1 cellular context compared by ENCODE assay signal in the genomic region with DNA sequence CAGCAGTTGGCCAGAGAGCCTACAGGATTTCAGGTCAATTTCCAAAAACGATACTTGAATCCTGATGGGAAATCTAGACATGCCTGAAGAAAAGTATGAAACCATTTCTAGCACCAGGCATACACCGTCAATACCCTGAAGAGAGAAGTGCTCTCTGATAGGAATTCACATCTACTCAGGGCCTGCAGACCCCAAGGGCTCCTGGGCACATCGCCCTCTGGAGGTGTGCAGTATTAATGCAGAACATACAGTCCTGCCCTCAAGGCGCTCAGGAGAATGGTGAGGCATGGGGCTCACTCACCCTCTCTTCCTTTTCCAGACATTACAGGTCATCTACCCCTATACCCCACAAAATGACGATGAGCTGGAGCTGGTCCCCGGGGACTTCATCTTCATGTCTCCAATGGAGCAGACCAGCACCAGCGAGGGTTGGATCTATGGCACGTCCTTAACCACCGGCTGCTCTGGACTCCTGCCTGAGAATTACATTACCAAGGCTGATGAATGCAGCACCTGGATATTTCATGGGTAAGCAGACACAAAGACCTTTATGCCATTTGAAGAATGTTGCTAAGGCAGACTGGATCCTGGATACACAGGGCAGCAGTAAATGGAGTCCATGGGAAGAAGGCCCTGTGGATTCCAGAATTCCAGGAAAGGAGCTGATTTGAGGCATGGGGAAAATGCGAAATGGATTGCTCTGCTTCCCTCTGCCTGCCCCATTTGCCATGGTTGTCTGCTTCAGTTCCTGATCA.
TF ChIP-seq lines count a peak whose summit lies in the region.

No MANE protein-coding gene starts in this region.

TF ChIP-seq in IMR-90, 13 proteins besides CTCF, POLR2A, EP300 and RAD21 (continued from another document):
- TF ChIP-seq MAFK (IDR thresholded peaks at IDR 0.05; ENCODE audit: low read depth, low read length): no peak
- TF ChIP-seq, protein P1, sequence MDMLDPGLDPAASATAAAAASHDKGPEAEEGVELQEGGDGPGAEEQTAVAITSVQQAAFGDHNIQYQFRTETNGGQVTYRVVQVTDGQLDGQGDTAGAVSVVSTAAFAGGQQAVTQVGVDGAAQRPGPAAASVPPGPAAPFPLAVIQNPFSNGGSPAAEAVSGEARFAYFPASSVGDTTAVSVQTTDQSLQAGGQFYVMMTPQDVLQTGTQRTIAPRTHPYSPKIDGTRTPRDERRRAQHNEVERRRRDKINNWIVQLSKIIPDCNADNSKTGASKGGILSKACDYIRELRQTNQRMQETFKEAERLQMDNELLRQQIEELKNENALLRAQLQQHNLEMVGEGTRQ (IDR thresholded peaks at IDR 0.05; ENCODE audit: low read depth, low read length): no peak
- TF ChIP-seq FOS (IDR thresholded peaks at IDR 0.05; ENCODE audit: low read depth, low read length): no peak
